37 cellular contexts compared by ENCODE assay signal in genomic region chr22:47710135-47710534, GRCh38.
"Had no signal": no experiment of that assay in that cellular context is flagged by ENCODE, and none has a peak within 500 bp of the region (broad histone marks: within the 10 kb centered on the region; RNA-seq: fewer than 3 reads in every experiment).

No MANE protein-coding gene starts in this region.

- H3K4me1 Mint-ChIP-seq: activated CD4-positive, alpha-beta memory T cell treated with anti-CD3 and anti-CD28 coated beads, Interleukin-2, amount 10 ng/mL, durations not matched to agents 7 days and 5 days; activated CD4-positive, alpha-beta T cell treated with anti-CD3 and anti-CD28 coated beads, Interleukin-2, amount 10 ng/mL, durations not matched to agents 7 days and 5 days; activated CD8-positive, alpha-beta memory T cell treated with anti-CD3 and anti-CD28 coated beads, Interleukin-2, amount 10 ng/mL, durations not matched to agents 7 days and 5 days; activated naive CD4-positive, alpha-beta T cell treated with anti-CD3 and anti-CD28 coated beads, Interleukin-2, amount 10 ng/mL, durations not matched to agents 7 days and 5 days; activated naive CD4-positive, alpha-beta T cell treated with anti-CD3 and anti-CD28 coated beads, Interleukin-2, amount 50 U/mL, for 24 hours; activated naive CD8-positive, alpha-beta T cell treated with anti-CD3 and anti-CD28 coated beads, Interleukin-2, amount 10 ng/mL, durations not matched to agents 7 days and 5 days; activated naive CD8-positive, alpha-beta T cell treated with anti-CD3 and anti-CD28 coated beads, Interleukin-2, amount 50 U/mL, for 24 hours; brain; central memory CD8-positive, alpha-beta T cell had no signal

- H3K27me3 Mint-ChIP-seq: activated CD4-positive, alpha-beta memory T cell treated with anti-CD3 and anti-CD28 coated beads, Interleukin-2, amount 10 ng/mL, durations not matched to agents 7 days and 5 days; activated naive CD8-positive, alpha-beta T cell treated with anti-CD3 and anti-CD28 coated beads, Interleukin-2, amount 10 ng/mL, durations not matched to agents 7 days and 5 days had no signal

- DNase-seq: activated CD4-positive, alpha-beta memory T cell treated with anti-CD3 and anti-CD28 coated beads, Interleukin-2, amount 10 ng/mL, durations not matched to agents 7 days and 5 days; activated CD4-positive, alpha-beta T cell treated with anti-CD3 and anti-CD28 coated beads for 4 hours; activated CD4-positive, alpha-beta T cell treated with anti-CD3 and anti-CD28 coated beads, Interleukin-2, amount 10 ng/mL, durations not matched to agents 7 days and 5 days; activated CD4-positive, alpha-beta T cell treated with anti-CD3 and anti-CD28 coated beads, Interleukin-2, amount 50 U/mL, for 48 hours; activated CD4-positive, CD25-positive, alpha-beta regulatory T cell; activated CD8-positive, alpha-beta memory T cell treated with anti-CD3 and anti-CD28 coated beads for 24 hours; activated CD8-positive, alpha-beta memory T cell treated with anti-CD3 and anti-CD28 coated beads, Interleukin-2, amount 10 ng/mL, durations not matched to agents 7 days and 5 days; activated CD8-positive, alpha-beta memory T cell treated with anti-CD3 and anti-CD28 coated beads, Interleukin-2, amount 50 U/mL, for 48 hours; activated CD8-positive, alpha-beta T cell treated with anti-CD3 and anti-CD28 coated beads, Interleukin-2, amount 10 ng/mL, durations not matched to agents 7 days and 5 days; activated effector memory CD4-positive, alpha-beta T cell treated with Interleukin-2 at 50 U/mL for 16 hours; activated gamma-delta T cell; activated naive CD4-positive, alpha-beta T cell treated with anti-CD3 and anti-CD28 coated beads, Interleukin-2, amount 10 ng/mL, durations not matched to agents 7 days and 5 days; activated naive CD4-positive, alpha-beta T cell treated with Interleukin-2 at 50 U/mL for 16 hours; activated naive CD8-positive, alpha-beta T cell treated with anti-CD3 and anti-CD28 coated beads, Interleukin-2, amount 10 ng/mL, durations not matched to agents 7 days and 5 days; activated naive CD8-positive, alpha-beta T cell treated with anti-CD3 and anti-CD28 coated beads, Interleukin-2, amount 50 U/mL, for 24 hours; activated T-cell treated with anti-CD3 and anti-CD28 coated beads, Interleukin-2, amount 50 U/mL, for 24 hours; activated T-cell treated with anti-CD3 and anti-CD28 coated beads, Interleukin-2, amount 50 U/mL, for 48 hours; amygdala; anterior cingulate cortex; caudate nucleus; cerebellar nuclear complex; T-helper 1 cell; T-helper 2 cell; T-helper 9 cell had no signal

- H3K36me3 Mint-ChIP-seq: activated CD8-positive, alpha-beta memory T cell treated with anti-CD3 and anti-CD28 coated beads, Interleukin-2, amount 10 ng/mL, durations not matched to agents 7 days and 5 days; activated naive CD4-positive, alpha-beta T cell treated with anti-CD3 and anti-CD28 coated beads, Interleukin-2, amount 10 ng/mL, durations not matched to agents 7 days and 5 days; activated naive CD4-positive, alpha-beta T cell treated with anti-CD3 and anti-CD28 coated beads, Interleukin-2, amount 50 U/mL, for 24 hours; activated naive CD8-positive, alpha-beta T cell; activated naive CD8-positive, alpha-beta T cell treated with anti-CD3 and anti-CD28 coated beads, Interleukin-2, amount 10 ng/mL, durations not matched to agents 7 days and 5 days; brain had no signal

- H3K4me3 Mint-ChIP-seq: activated CD4-positive, alpha-beta memory T cell treated with anti-CD3 and anti-CD28 coated beads, Interleukin-2, amount 10 ng/mL, durations not matched to agents 7 days and 5 days; activated CD4-positive, alpha-beta T cell treated with anti-CD3 and anti-CD28 coated beads, Interleukin-2, amount 10 ng/mL, durations not matched to agents 7 days and 5 days; activated CD8-positive, alpha-beta memory T cell treated with anti-CD3 and anti-CD28 coated beads, Interleukin-2, amount 10 ng/mL, durations not matched to agents 7 days and 5 days; activated CD8-positive, alpha-beta T cell treated with anti-CD3 and anti-CD28 coated beads, Interleukin-2, amount 10 ng/mL, durations not matched to agents 7 days and 5 days; activated naive CD4-positive, alpha-beta T cell treated with anti-CD3 and anti-CD28 coated beads, Interleukin-2, amount 10 ng/mL, durations not matched to agents 7 days and 5 days; activated naive CD4-positive, alpha-beta T cell treated with anti-CD3 and anti-CD28 coated beads, Interleukin-2, amount 50 U/mL, for 24 hours; activated naive CD8-positive, alpha-beta T cell; activated naive CD8-positive, alpha-beta T cell treated with anti-CD3 and anti-CD28 coated beads, Interleukin-2, amount 10 ng/mL, durations not matched to agents 7 days and 5 days; activated naive CD8-positive, alpha-beta T cell treated with anti-CD3 and anti-CD28 coated beads, Interleukin-2, amount 50 U/mL, for 24 hours; activated T-cell treated with anti-CD3 and anti-CD28 coated beads, Interleukin-2, amount 50 U/mL, for 24 hours; brain; central memory CD8-positive, alpha-beta T cell; T-helper 1 cell treated with Interleukin-12 subunit alpha and Interleukin-12 subunit beta and Interleukin-4 antibody, amounts not matched to agents 30 μg/mL and 1 μg/mL, for 36 hours; T-helper 2 cell treated with Interferon-gamma antibody and Interleukin-4, amounts not matched to agents 5 μg/mL and 100 μg/mL, for 36 hours had no signal

- H3K9me3 ChIP-seq: ascending aorta had no signal

- ATAC-seq: activated CD4-positive, CD25-positive, alpha-beta regulatory T cell treated with anti-CD3 and anti-CD28 coated beads, Interleukin-2, amount 50 U/mL, for 24 hours; activated CD8-positive, alpha-beta memory T cell treated with anti-CD3 and anti-CD28 coated beads, Interleukin-2, amount 10 ng/mL, durations not matched to agents 7 days and 5 days; activated CD8-positive, alpha-beta T cell treated with anti-CD3 and anti-CD28 coated beads, Interleukin-2, amount 10 ng/mL, durations not matched to agents 7 days and 5 days; activated naive CD8-positive, alpha-beta T cell treated with anti-CD3 and anti-CD28 coated beads, Interleukin-2, amount 50 U/mL, for 24 hours had no signal

- FAIRE-seq: bronchial epithelial cell, TTC549 had no signal

- H3K27ac ChIP-seq: ascending aorta, cardiac muscle cell, VCaP had no signal

- H3K27me3 ChIP-seq: ascending aorta, cardiac muscle cell had no signal

- H3K4me3 ChIP-seq: ascending aorta, cardiac muscle cell had no signal

- H3K9me3 Mint-ChIP-seq: activated CD4-positive, alpha-beta memory T cell treated with anti-CD3 and anti-CD28 coated beads, Interleukin-2, amount 10 ng/mL, durations not matched to agents 7 days and 5 days; activated CD4-positive, alpha-beta T cell treated with anti-CD3 and anti-CD28 coated beads, Interleukin-2, amount 10 ng/mL, durations not matched to agents 7 days and 5 days; activated naive CD4-positive, alpha-beta T cell treated with anti-CD3 and anti-CD28 coated beads, Interleukin-2, amount 10 ng/mL, durations not matched to agents 7 days and 5 days; activated naive CD4-positive, alpha-beta T cell treated with anti-CD3 and anti-CD28 coated beads, Interleukin-2, amount 50 U/mL, for 24 hours; activated naive CD8-positive, alpha-beta T cell treated with anti-CD3 and anti-CD28 coated beads, Interleukin-2, amount 10 ng/mL, durations not matched to agents 7 days and 5 days; activated naive CD8-positive, alpha-beta T cell treated with anti-CD3 and anti-CD28 coated beads, Interleukin-2, amount 50 U/mL, for 24 hours; activated T-cell treated with anti-CD3 and anti-CD28 coated beads, Interleukin-2, amount 50 U/mL, for 24 hours; activated T-helper 2 cell treated with anti-CD3 and anti-CD28 coated beads, Interferon-gamma antibody, Interleukin-2, Interleukin-4, amounts not matched to agents 10 μg/mL and 5 μg/mL and 100 μg/mL, durations not matched to agents 14 hours and 24 hours and 36 hours; central memory CD8-positive, alpha-beta T cell; T-helper 1 cell treated with Interleukin-12 subunit alpha and Interleukin-12 subunit beta and Interleukin-4 antibody, amounts not matched to agents 30 μg/mL and 1 μg/mL, for 36 hours; T-helper 2 cell treated with Interferon-gamma antibody and Interleukin-4, amounts not matched to agents 5 μg/mL and 100 μg/mL, for 36 hours had no signal

- H3K36me3 ChIP-seq: ascending aorta, cardiac muscle cell had no signal

- H3K27ac Mint-ChIP-seq: activated CD4-positive, alpha-beta memory T cell treated with anti-CD3 and anti-CD28 coated beads, Interleukin-2, amount 10 ng/mL, durations not matched to agents 7 days and 5 days; activated CD4-positive, alpha-beta T cell treated with anti-CD3 and anti-CD28 coated beads, Interleukin-2, amount 10 ng/mL, durations not matched to agents 7 days and 5 days; activated CD8-positive, alpha-beta memory T cell treated with anti-CD3 and anti-CD28 coated beads, Interleukin-2, amount 10 ng/mL, durations not matched to agents 7 days and 5 days; activated CD8-positive, alpha-beta T cell treated with anti-CD3 and anti-CD28 coated beads, Interleukin-2, amount 10 ng/mL, durations not matched to agents 7 days and 5 days; activated naive CD4-positive, alpha-beta T cell treated with anti-CD3 and anti-CD28 coated beads, Interleukin-2, amount 10 ng/mL, durations not matched to agents 7 days and 5 days; activated naive CD4-positive, alpha-beta T cell treated with anti-CD3 and anti-CD28 coated beads, Interleukin-2, amount 50 U/mL, for 24 hours; activated naive CD8-positive, alpha-beta T cell; activated naive CD8-positive, alpha-beta T cell treated with anti-CD3 and anti-CD28 coated beads, Interleukin-2, amount 10 ng/mL, durations not matched to agents 7 days and 5 days; activated naive CD8-positive, alpha-beta T cell treated with anti-CD3 and anti-CD28 coated beads, Interleukin-2, amount 50 U/mL, for 24 hours; activated T-cell treated with anti-CD3 and anti-CD28 coated beads, Interleukin-2, amount 50 U/mL, for 24 hours; activated T-helper 2 cell treated with anti-CD3 and anti-CD28 coated beads, Interferon-gamma antibody, Interleukin-2, Interleukin-4, amounts not matched to agents 10 μg/mL and 5 μg/mL and 100 μg/mL, durations not matched to agents 14 hours and 24 hours and 36 hours; brain; T-helper 1 cell treated with Interleukin-12 subunit alpha and Interleukin-12 subunit beta and Interleukin-4 antibody, amounts not matched to agents 30 μg/mL and 1 μg/mL, for 36 hours; T-helper 2 cell treated with Interferon-gamma antibody and Interleukin-4, amounts not matched to agents 5 μg/mL and 100 μg/mL, for 36 hours had no signal

- H3K4me1 ChIP-seq: ascending aorta had no signal
